ENCODE assay signal across 8 cellular contexts in genomic region chr14:24115451-24116110, GRCh38. TPM values are rescaled to one million over a fixed set of nuclear protein-coding genes. Genes with fewer than 3 reads are reported as not detected.
DNase-seq lines count a peak whose midpoint lies in the region; ATAC-seq and TF ChIP-seq lines count a peak whose summit lies in the region.

No MANE protein-coding gene starts in this region.

- H3K27me3 ChIP-seq in mesendoderm (ENCODE audit: insufficient read depth, low read length, poor library complexity) (no peaks in the 10 kb centered on the region), uterus (no peaks in the 10 kb centered on the region)

- H2BK15ac ChIP-seq in mesendoderm (replicated peaks; ENCODE audit: low read depth) = no peak overlapping the region

- no peaks in the 10 kb centered on the region for H3K27me3 Mint-ChIP-seq in MCF 10A (ENCODE audit: insufficient read depth, unreplicated experiment)

- peak overlapping the region; percentile 29 for H3K18ac ChIP-seq in mesendoderm (ENCODE audit: low read length)

- no peak overlapping the region for H2BK5ac ChIP-seq in mesendoderm (ENCODE audit: low read length)

- no peaks in the 10 kb centered on the region for H3K9me3 Mint-ChIP-seq in MCF 10A (ENCODE audit: unreplicated experiment)

- H3K36me3 ChIP-seq in mesendoderm (ENCODE audit: control insufficient read depth, insufficient read depth, low read length) (no peaks in the 10 kb centered on the region), uterus (no peaks in the 10 kb centered on the region)

- TF ChIP-seq CTCF in MCF 10A (IDR thresholded peaks at IDR 0.05; ENCODE audit: unreplicated experiment) = no peak
- TF ChIP-seq CTCF in uterus (IDR thresholded peaks at IDR 0.05) = no peak
- no peak for TF ChIP-seq CTCF in GM10248 (IDR thresholded peaks at IDR 0.05; ENCODE audit: control extremely low read depth, extremely low read depth, low read depth, missing control alignments)

- H3K4me3 Mint-ChIP-seq in MCF 10A (ENCODE audit: unreplicated experiment) = peak overlapping the region; percentile 97

- intact Hi-C loops in cardiac septum (cut with DNase I) = loop anchor here (2.0 kb wide), 1 partner anchor 25 kb away; the partner anchor contains the start of gene EMC9
- intact Hi-C loops in left cardiac atrium (cut with DNase I) = no loop called here
- intact Hi-C loops in MCF 10A (cut with micrococcal nuclease) = loop anchor here (2.0 kb wide), 1 partner anchor 31 kb away; the partner anchor contains the start of genes PSME2 and RNF31
- intact Hi-C loops in uterus (cut with DNase I; ENCODE audit: low total_unique reads) = no loop called here

- peak overlapping the region; percentile 87 for H3K9ac ChIP-seq in mesendoderm (ENCODE audit: low read length)

- POLR2A ChIA-PET in MCF 10A (lab: Yijun Ruan, JAX) = interaction anchor here (0.7 to 6.6 kb wide), 22 partner anchors 11 to 1159 kb away, joined by 3 to 252 read pairs (median 12); partner anchors contain the start of genes CHMP4A, DHRS4L2, EMC9 and FITM1
- POLR2A ChIA-PET in GM10248 (lab: Yijun Ruan, JAX) = interaction anchor here (0.7 to 3.1 kb wide), 12 partner anchors 9 to 171 kb away, joined by 3 to 29 read pairs (median 10); partner anchors contain the start of genes EMC9, IRF9, PCK2 and PSME1

- H3K4ac ChIP-seq in mesendoderm (ENCODE audit: low read depth, low read length) = no peak overlapping the region

- peak overlapping the region; percentile 99 for H3K27ac Mint-ChIP-seq in MCF 10A (ENCODE audit: low read depth, unreplicated experiment)

- DNase-seq in cardiac septum (ENCODE audit: low spot score) = peak; percentile 73
- no peak for DNase-seq in left cardiac atrium
- no peak for DNase-seq in MCF 10A (ENCODE audit: unreplicated experiment)
- DNase-seq in mesendoderm = no peak
- no peak for DNase-seq in uterus
- DNase-seq in NCI-H2107 treated with DMSO at 0.1 percent for 48 hours (lab: John Stamatoyannopoulos, UW; ENCODE audit: unreplicated experiment) = no peak
- no peak for DNase-seq in GM10248 (ENCODE audit: extremely low spot score)
- DNase-seq in NOMO-1 treated with dmso at 0.1 percent for 144 hours (lab: John Stamatoyannopoulos, UW; ENCODE audit: unreplicated experiment) = no peak

- H3K9me3 ChIP-seq in uterus = no peaks in the 10 kb centered on the region

- peaks cover 9% of the 10 kb centered on the region for H3K4me1 Mint-ChIP-seq in MCF 10A (ENCODE audit: insufficient read depth, unreplicated experiment)

- H3K79me1 ChIP-seq in mesendoderm (ENCODE audit: low read length) = peaks cover 11% of the 10 kb centered on the region

- no peak overlapping the region for H2BK120ac ChIP-seq in mesendoderm (ENCODE audit: low read depth, low read length)

- H3K27ac ChIP-seq in mesendoderm (ENCODE audit: low read depth, low read length) = no peak overlapping the region
- H3K27ac ChIP-seq in uterus = peak overlapping the region; percentile 99 to 100

- peak overlapping the region; percentile 89 for H3K4me2 ChIP-seq in mesendoderm (ENCODE audit: low read length)

- WGBS in mesendoderm (ENCODE audit: extremely low coverage, insufficient coverage, low lambda C conversion rate) = no CpG with 5 or more reads among the region's 14 CpGs

- H2AK5ac ChIP-seq in mesendoderm (ENCODE audit: low read length) = no peak overlapping the region

- H3K4me1 ChIP-seq in mesendoderm (ENCODE audit: control insufficient read depth, low read depth, low read length) = peaks cover 3% of the 10 kb centered on the region
- H3K4me1 ChIP-seq in uterus = no peaks in the 10 kb centered on the region

- BruUV-seq in MCF 10A (replicated peaks; lab: Mats Ljungman, UMichigan) = no TSS peak

- H3K79me2 ChIP-seq in mesendoderm (ENCODE audit: control insufficient read depth, insufficient read depth, low read length) = peaks cover 2% of the 10 kb centered on the region

- CTCF ChIA-PET in MCF 10A (lab: Yijun Ruan, JAX) (interaction anchor here (0.7 to 2.1 kb wide), 12 partner anchors 13 to 554 kb away, joined by 3 to 8 read pairs (median 4); partner anchors contain the start of genes IRF9, LTB4R2 and PSME2), GM10248 (lab: Yijun Ruan, JAX) (interaction anchor here (1.1 to 6.8 kb wide), 15 partner anchors 8 to 188 kb away, joined by 3 to 58 read pairs (median 9); partner anchors contain the start of genes DHRS4, EMC9, FITM1 and IRF9)

- ATAC-seq in left cardiac atrium = no peak

- peaks cover 45% of the 10 kb centered on the region for H3K36me3 Mint-ChIP-seq in MCF 10A (ENCODE audit: insufficient read depth, unreplicated experiment)

- no peak overlapping the region for H4K8ac ChIP-seq in mesendoderm (ENCODE audit: low read depth, low read length)

- peak overlapping the region; percentile 89 for H3K56ac ChIP-seq in mesendoderm (ENCODE audit: low read length)

- no peak for TF ChIP-seq POLR2A in uterus (IDR thresholded peaks at IDR 0.05)

- peak overlapping the region; percentile 82 for H3K4me3 ChIP-seq in mesendoderm (ENCODE audit: low read length)
- peak overlapping the region; percentile 60 to 82 for H3K4me3 ChIP-seq in uterus

- H4K5ac ChIP-seq in mesendoderm (ENCODE audit: low read length) = no peak overlapping the region

- H3K23ac ChIP-seq in mesendoderm (ENCODE audit: low read length) = peak overlapping the region; percentile 35

RNA-seq across cellular contexts. Expression of gene NRL, which starts 0.8 kb away (rescaled TPM):
- total RNA-seq in cardiac septum (2.4 TPM), left cardiac atrium (1 to 10 TPM; 1.6 to 1.8 TPM), MCF 10A (2022) (1.3 and 2.1 TPM in 2 replicates), uterus (1 to 10 TPM in 3 of 4 donors, not detected in 1; 1.2 to 1.8 (median 1.3) TPM)
- polyA plus RNA-seq in mesendoderm (2013, experiment 1 of 2) = 1.2 TPM
- 1.3 TPM for polyA plus RNA-seq in mesendoderm (2013, experiment 2 of 2)

RNA-seq across cellular contexts. Expression of gene DCAF11, which starts 1.0 kb away (rescaled TPM):
- total RNA-seq in cardiac septum (54.1 TPM), left cardiac atrium (10 to 100 TPM; 59.6 to 60.2 TPM), MCF 10A (2022) (38.6 and 48.8 TPM in 2 replicates), uterus (10 to 100 TPM; 42.9 to 87.4 (median 57.8) TPM)
- 25.5 TPM for polyA plus RNA-seq in mesendoderm (2013, experiment 1 of 2)
- 23.1 TPM for polyA plus RNA-seq in mesendoderm (2013, experiment 2 of 2)

RNA-seq across cellular contexts. Expression of gene FITM1, which starts 14.9 kb away (rescaled TPM):
- total RNA-seq in cardiac septum (112 TPM), left cardiac atrium (100 to 1,000 TPM; 103 to 131 TPM), MCF 10A (2022) (0.47 TPM in 1 of 2 replicates, not detected in the other), uterus (1 to 10 TPM in 2 of 4 donors, under 1 TPM in 1, not detected in 1; 0.48 to 2.4 (median 1.3) TPM)
- polyA plus RNA-seq in mesendoderm (2013, experiment 1 of 2) = 0.17 TPM
- polyA plus RNA-seq in mesendoderm (2013, experiment 2 of 2) = 0.13 TPM

RNA-seq across cellular contexts. Expression of gene PSME1, which starts 20.4 kb away (rescaled TPM):
- total RNA-seq in cardiac septum (61.3 TPM), left cardiac atrium (100 to 1,000 TPM in 1 of 2 donors, 10 to 100 TPM in 1; 91.6 to 103 TPM), MCF 10A (2022) (126 and 135 TPM in 2 replicates), uterus (100 to 1,000 TPM in 2 of 4 donors, 10 to 100 TPM in 2; 81.0 to 175 (median 131) TPM)
- polyA plus RNA-seq in mesendoderm (2013, experiment 1 of 2) = 30.5 TPM
- polyA plus RNA-seq in mesendoderm (2013, experiment 2 of 2) = 31.4 TPM

RNA-seq across cellular contexts. Expression of gene PCK2, which starts 21.5 kb away (rescaled TPM):
- 2.2 TPM for total RNA-seq in cardiac septum
- 10 to 100 TPM; 11.5 to 13.0 TPM for total RNA-seq in left cardiac atrium
- 64.7 and 112 TPM in 2 replicates for total RNA-seq in MCF 10A (2022)
- polyA plus RNA-seq in mesendoderm (2013, experiment 1 of 2) = 37.5 TPM
- polyA plus RNA-seq in mesendoderm (2013, experiment 2 of 2) = 37.2 TPM
- 10 to 100 TPM in 3 of 4 donors, not detected in 1; 13.1 to 19.4 (median 15.1) TPM for total RNA-seq in uterus

Comparison
In these comparisons a context has a peak if more than half of its experiments do, and no peak if none do; other contexts are left out.
1. intact Hi-C loops: an anchor here in cardiac septum (2.0 kb wide) and MCF 10A (2.0 kb wide); none called in left cardiac atrium and uterus.
2. RNA of gene FITM1, which starts 14.9 kb away (total RNA-seq): 103 to 131 TPM in left cardiac atrium and 112 TPM in cardiac septum (single experiment); 0.48 to 2.4 TPM in uterus and 0.47 TPM in MCF 10A; every median in the first group is over 10 times any median in the second.